In the genomic region with DNA sequence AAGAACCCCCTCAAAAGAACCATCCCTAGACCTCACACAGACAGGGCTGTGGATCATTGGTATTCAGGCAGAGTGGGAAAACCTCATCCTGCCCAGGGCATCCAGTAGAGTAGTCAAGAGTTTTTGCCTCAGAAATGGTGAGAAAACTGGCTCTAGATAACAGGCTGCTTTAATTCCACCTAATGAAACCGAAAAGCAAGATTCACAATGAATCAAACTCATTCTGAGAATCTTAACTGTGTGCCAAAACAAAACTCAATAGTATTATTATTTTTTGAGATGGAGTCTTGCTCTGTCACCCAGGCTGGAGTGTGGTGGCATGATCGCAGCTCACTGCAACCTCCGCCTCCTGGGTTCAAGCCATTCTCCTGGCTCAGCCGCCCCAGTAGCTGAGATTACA, we compare ENCODE assay signal across 5 cellular contexts. TPM values are rescaled to one million over a fixed set of nuclear protein-coding genes. Genes with fewer than 3 reads are reported as not detected.
"Had no signal": no experiment of that assay in that cellular context is flagged by ENCODE, and none has a peak within 500 bp of the region (broad histone marks: within the 10 kb centered on the region; RNA-seq: fewer than 3 reads in every experiment).

No MANE protein-coding gene starts in this region.

- H3K27ac Mint-ChIP-seq: GM23338, HFFc6 had no signal

- H3K4me1 Mint-ChIP-seq: GM23338 had no signal

- H3K4me3 Mint-ChIP-seq: GM23338, HFFc6 had no signal

- H3K9me3 Mint-ChIP-seq: HFFc6 had no signal

- ATAC-seq: K562 had no signal

- DNase-seq: H7, HFFc6, IMR-90 had no signal

RNA-seq across cellular contexts. Expression of a gene that starts 49.5 kb away (rescaled TPM):
- total RNA-seq: IMR-90 had no signal
